10 cellular contexts compared by ENCODE assay signal in genomic region chr12:121241203-121241970, GRCh38. TPM values are rescaled to one million over a fixed set of nuclear protein-coding genes. Genes with fewer than 3 reads are reported as not detected.
DNase-seq lines count a peak whose midpoint lies in the region; ATAC-seq and TF ChIP-seq lines count a peak whose summit lies in the region.
"Had no signal": no experiment of that assay in that cellular context is flagged by ENCODE, and none has a peak within 500 bp of the region (broad histone marks: within the 10 kb centered on the region; RNA-seq: fewer than 3 reads in every experiment).

No MANE protein-coding gene starts in this region.

- H3K36me3 ChIP-seq in breast epithelium (no peaks in the 10 kb centered on the region), urinary bladder (ENCODE audit: insufficient read depth) (no peaks in the 10 kb centered on the region)

- 66% methylated on average over 15 of the region's 15 CpGs for WGBS in urinary bladder

- H3K27ac Mint-ChIP-seq in MCF 10A (ENCODE audit: low read depth, unreplicated experiment): no peak overlapping the region
- H3K27ac Mint-ChIP-seq in activated naive CD8-positive, alpha-beta T cell treated with anti-CD3 and anti-CD28 coated beads for 36 hours: peak overlapping the region; percentile 73
- H3K27ac Mint-ChIP-seq in naive thymus-derived CD8-positive, alpha-beta T cell: peak overlapping the region; percentile 99 to 100 (median 100)

- TF ChIP-seq CTCF in breast epithelium (IDR thresholded peaks at IDR 0.05) (no peak), MCF 10A (IDR thresholded peaks at IDR 0.05; ENCODE audit: unreplicated experiment) (no peak)

- DNase-seq in breast epithelium (ENCODE audit: low spot score in 2 of 2) (no peak), MCF 10A (ENCODE audit: unreplicated experiment) (no peak), middle frontal gyrus (ENCODE audit: extremely low spot score, low spot score) (no peak)
- no peak for DNase-seq in activated naive CD8-positive, alpha-beta T cell treated with anti-CD3 and anti-CD28 coated beads for 36 hours
- no peak for DNase-seq in naive thymus-derived CD8-positive, alpha-beta T cell
- DNase-seq: Calu3, RPMI8226 had no signal

- H3K9me3 Mint-ChIP-seq in MCF 10A (ENCODE audit: unreplicated experiment): no peaks in the 10 kb centered on the region
- no peaks in the 10 kb centered on the region for H3K9me3 Mint-ChIP-seq in activated naive CD8-positive, alpha-beta T cell treated with anti-CD3 and anti-CD28 coated beads for 36 hours
- no peaks in the 10 kb centered on the region for H3K9me3 Mint-ChIP-seq in naive thymus-derived CD8-positive, alpha-beta T cell

- no peaks in the 10 kb centered on the region for H3K4me1 ChIP-seq in breast epithelium
- no peaks in the 10 kb centered on the region for H3K4me1 ChIP-seq in urinary bladder (ENCODE audit: insufficient read depth)

- intact Hi-C loops in breast epithelium (cut with DNase I; ENCODE audit: low total_unique reads) (no loop called here), MCF 10A (cut with micrococcal nuclease) (no loop called here)

- peaks cover 42% of the 10 kb centered on the region for H3K36me3 Mint-ChIP-seq in MCF 10A (ENCODE audit: insufficient read depth, unreplicated experiment)
- H3K36me3 Mint-ChIP-seq in activated naive CD8-positive, alpha-beta T cell treated with anti-CD3 and anti-CD28 coated beads for 36 hours: peaks cover 44% of the 10 kb centered on the region
- no peaks in the 10 kb centered on the region for H3K36me3 Mint-ChIP-seq in naive thymus-derived CD8-positive, alpha-beta T cell

- no peak overlapping the region for H3K4me3 Mint-ChIP-seq in MCF 10A (ENCODE audit: unreplicated experiment)
- H3K4me3 Mint-ChIP-seq in activated naive CD8-positive, alpha-beta T cell treated with anti-CD3 and anti-CD28 coated beads for 36 hours: peak overlapping the region; percentile 35
- H3K4me3 Mint-ChIP-seq in naive thymus-derived CD8-positive, alpha-beta T cell: peak overlapping the region; percentile 79 to 91 (median 87)

- H3K9me3 ChIP-seq in breast epithelium: no peaks in the 10 kb centered on the region

- ATAC-seq in naive thymus-derived CD8-positive, alpha-beta T cell: no peak
- ATAC-seq in GM19395 (IDR thresholded peaks at IDR 0.05; ENCODE audit: unreplicated experiment) (no peak), GM18907 (IDR thresholded peaks at IDR 0.05; ENCODE audit: unreplicated experiment) (no peak)

- H3K4me3 ChIP-seq in breast epithelium (peak overlapping the region in 2 of 3 donors; percentile 46 to 63), urinary bladder (ENCODE audit: low read depth, low read length) (no peak overlapping the region)

- TF ChIP-seq POLR2A in breast epithelium (IDR thresholded peaks at IDR 0.05): no peak

- BruUV-seq in MCF 10A (replicated peaks; lab: Mats Ljungman, UMichigan): no TSS peak

- CTCF ChIA-PET in MCF 10A (lab: Yijun Ruan, JAX): interaction anchor here (0.6 kb wide), 1 partner anchor 793 kb away, joined by 3 read pairs; no protein-coding TSS in a partner anchor

- H3K27ac ChIP-seq in breast epithelium: peak overlapping the region; percentile 80 to 84
- peak overlapping the region; percentile 72 for H3K27ac ChIP-seq in urinary bladder (ENCODE audit: low read depth)

- no peaks in the 10 kb centered on the region for H3K27me3 Mint-ChIP-seq in MCF 10A (ENCODE audit: insufficient read depth, unreplicated experiment)
- no peaks in the 10 kb centered on the region for H3K27me3 Mint-ChIP-seq in activated naive CD8-positive, alpha-beta T cell treated with anti-CD3 and anti-CD28 coated beads for 36 hours
- H3K27me3 Mint-ChIP-seq in naive thymus-derived CD8-positive, alpha-beta T cell: no peaks in the 10 kb centered on the region

- H3K4me1 Mint-ChIP-seq in MCF 10A (ENCODE audit: insufficient read depth, unreplicated experiment): no peaks in the 10 kb centered on the region
- peaks cover 33% of the 10 kb centered on the region for H3K4me1 Mint-ChIP-seq in activated naive CD8-positive, alpha-beta T cell treated with anti-CD3 and anti-CD28 coated beads for 36 hours
- peaks cover 15 to 57% (median 49%) of the 10 kb centered on the region in 4 donors for H3K4me1 Mint-ChIP-seq in naive thymus-derived CD8-positive, alpha-beta T cell

- POLR2A ChIA-PET in MCF 10A (lab: Yijun Ruan, JAX): no interaction called here
- POLR2A ChIA-PET in naive thymus-derived CD8-positive, alpha-beta T cell (lab: Charles Lee): interaction anchor here (0.8 to 4.2 kb wide), 7 partner anchors 18 to 561 kb away, joined by 3 to 47 read pairs (median 4); partner anchors contain the start of gene CAMKK2

- no peaks in the 10 kb centered on the region for H3K27me3 ChIP-seq in breast epithelium

RNA-seq across cellular contexts. Expression of gene P2RX4, which starts 31.5 kb away (rescaled TPM):
- 100 to 1,000 TPM in 1 of 3 donors, 10 to 100 TPM in 2; 62.9 to 114 (median 86.9) TPM for total RNA-seq in breast epithelium
- total RNA-seq in MCF 10A (2022): 8.1 and 10.7 TPM in 2 replicates
- 10 to 100 TPM; 17.8 to 19.0 TPM for total RNA-seq in activated naive CD8-positive, alpha-beta T cell treated with anti-CD3 and anti-CD28 coated beads for 36 hours
- total RNA-seq in naive thymus-derived CD8-positive, alpha-beta T cell: 10 to 100 TPM; 29.8 to 36.0 TPM
- polyA plus RNA-seq in naive thymus-derived CD8-positive, alpha-beta T cell: 10 to 100 TPM; 27.8 to 33.8 (median 29.3) TPM
- 14.6 TPM for total RNA-seq in urinary bladder
- polyA plus RNA-seq in urinary bladder: 14.7 TPM

RNA-seq across cellular contexts. Expression of gene CAMKK2, which starts 55.1 kb away (rescaled TPM):
- total RNA-seq in breast epithelium: 10 to 100 TPM; 27.4 to 32.0 (median 29.2) TPM
- 31.9 and 36.3 TPM in 2 replicates for total RNA-seq in MCF 10A (2022)
- 10 to 100 TPM; 37.6 to 38.6 TPM for total RNA-seq in activated naive CD8-positive, alpha-beta T cell treated with anti-CD3 and anti-CD28 coated beads for 36 hours
- 10 to 100 TPM; 14.1 to 15.1 TPM for total RNA-seq in naive thymus-derived CD8-positive, alpha-beta T cell
- polyA plus RNA-seq in naive thymus-derived CD8-positive, alpha-beta T cell: 10 to 100 TPM; 10.0 to 15.5 (median 14.0) TPM
- 18.5 TPM for total RNA-seq in urinary bladder
- 47.0 TPM for polyA plus RNA-seq in urinary bladder
